Comparison of ENCODE assay signal across 1 cellular context in the genomic region with DNA sequence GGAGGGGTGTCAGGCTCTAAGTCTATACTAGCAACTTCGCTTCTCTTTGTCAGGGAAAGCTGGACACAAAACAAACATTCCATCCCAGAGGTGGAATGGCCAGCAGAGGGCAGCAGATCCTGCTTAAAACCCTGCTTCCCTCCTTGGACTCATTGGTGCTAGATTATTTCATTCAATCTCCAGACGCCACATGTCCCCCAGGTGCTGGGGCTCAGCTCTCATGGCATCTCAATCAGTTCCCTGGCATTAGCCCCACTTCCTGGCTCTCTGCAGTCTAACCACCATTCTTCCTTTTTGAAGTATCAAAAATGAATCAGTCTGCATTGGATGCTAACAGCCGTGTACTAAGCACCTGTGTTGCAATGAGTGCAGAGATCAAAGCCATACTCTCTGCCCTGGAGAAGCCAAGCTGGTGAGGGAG.
TF ChIP-seq lines count a peak whose summit lies in the region.

No MANE protein-coding gene starts in this region.

TF ChIP-seq in GM12878, 131 proteins besides CTCF, POLR2A, EP300 and RAD21 (continued from another document):
- TF ChIP-seq SMC3 (IDR thresholded peaks at IDR 0.05; ENCODE audit: borderline replicate concordance, low read length): 0 out of 2 replicates have a peak, but pooled peaks have one; percentile 28
TF ChIP-seq in GM12878: peak in this region for 1.
